1 cellular context compared by ENCODE assay signal in genomic region chr13:27160657-27161174, GRCh38.
TF ChIP-seq lines count a peak whose summit lies in the region.

No MANE protein-coding gene starts in this region.

TF ChIP-seq in HepG2, 621 proteins besides CTCF, POLR2A, EP300 and RAD21:
- TF ChIP-seq ARNT (IDR thresholded peaks at IDR 0.05) = no peak
- TF ChIP-seq SMYD3 (CRISPR knock-in tag; IDR thresholded peaks at IDR 0.05) = no peak
- TF ChIP-seq DNMT1 (CRISPR knock-in tag; IDR thresholded peaks at IDR 0.05) = no peak
- no peak for TF ChIP-seq NCOR1 (IDR thresholded peaks at IDR 0.05; ENCODE audit: borderline replicate concordance, low read length)
